Comparison of ENCODE assay signal across 22 cellular contexts in the genomic region with DNA sequence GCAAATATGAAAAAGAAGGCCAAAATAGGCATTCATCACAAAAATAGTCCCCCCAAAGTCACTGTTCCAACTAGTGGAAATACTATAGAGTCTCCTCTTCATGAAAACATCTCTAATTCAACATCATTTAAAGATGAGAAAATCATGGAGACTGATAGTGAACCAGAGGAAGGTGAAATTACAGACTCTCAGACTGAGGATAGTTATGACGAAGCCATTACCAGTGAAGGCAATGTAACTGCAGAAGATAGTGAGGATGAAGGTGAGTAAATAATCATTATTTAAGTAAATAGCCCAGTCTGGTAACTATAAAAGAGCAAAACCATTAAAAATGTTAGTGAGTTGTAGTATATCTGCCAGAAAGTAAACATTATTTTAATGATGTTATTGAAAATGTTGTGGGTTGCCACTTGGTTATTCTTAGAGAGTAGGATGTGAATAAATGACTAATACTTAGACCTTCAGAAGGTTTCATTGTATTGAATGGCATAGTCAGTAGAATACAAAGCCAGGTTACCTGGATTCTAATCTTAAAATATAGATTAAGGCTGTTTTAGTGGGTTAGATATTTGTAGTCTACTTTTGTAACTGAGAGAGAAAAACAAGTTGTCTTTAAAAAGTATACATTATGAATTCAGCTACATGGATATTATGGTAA.
"Had no signal": no experiment of that assay in that cellular context is flagged by ENCODE, and none has a peak within 500 bp of the region (broad histone marks: within the 10 kb centered on the region; RNA-seq: fewer than 3 reads in every experiment).

No MANE protein-coding gene starts in this region.

- H3K27me3 ChIP-seq: gastroesophageal sphincter, hepatocyte, spleen, vagina had no signal

- DNase-seq: activated B cell treated with CpG ODN at 0.5 μM for 24 hours; activated CD4-positive, alpha-beta T cell treated with anti-CD3 and anti-CD28 coated beads, Interleukin-2, amount 50 U/mL, for 4 hours; activated effector memory CD4-positive, alpha-beta T cell treated with anti-CD3 and anti-CD28 coated beads, Interleukin-2, amount 50 U/mL, for 16 hours; activated naive CD4-positive, alpha-beta T cell treated with anti-CD3 and anti-CD28 coated beads, Interleukin-2, amount 10 ng/mL, durations not matched to agents 7 days and 5 days; activated T-cell treated with anti-CD3 and anti-CD28 coated beads, Interleukin-2, amount 50 U/mL, for 48 hours; amygdala; caudate nucleus; islet precursor cell; left ventricle myocardium inferior; mesendoderm; natural killer cell; right cardiac atrium; spleen; substantia nigra; T-helper 1 cell had no signal

- H3K27ac ChIP-seq: gastroesophageal sphincter, hepatocyte, left ventricle myocardium inferior, spleen, vagina had no signal

- H3K4me3 ChIP-seq: gastroesophageal sphincter, hepatocyte, left ventricle myocardium inferior, lung, spleen, vagina had no signal

- H3K27ac Mint-ChIP-seq: activated B cell treated with CpG ODN at 0.5 μM for 24 hours; activated naive CD4-positive, alpha-beta T cell treated with anti-CD3 and anti-CD28 coated beads, Interleukin-2, amount 10 ng/mL, durations not matched to agents 7 days and 5 days; natural killer cell; stimulated activated naive CD8-positive, alpha-beta T cell treated with anti-CD3 and anti-CD28 coated beads, Interleukin-15, Interleukin-2, amounts not matched to agents 100 ng/mL and 50 ng/mL, for 24 hours; T-helper 2 cell treated with Interferon-gamma antibody and Interleukin-4, amounts not matched to agents 5 μg/mL and 100 μg/mL, for 36 hours; type B pancreatic cell had no signal

- H3K9me3 Mint-ChIP-seq: activated B cell treated with CpG ODN at 0.5 μM for 24 hours; activated naive CD4-positive, alpha-beta T cell treated with anti-CD3 and anti-CD28 coated beads, Interleukin-2, amount 10 ng/mL, durations not matched to agents 7 days and 5 days; natural killer cell; stimulated activated naive CD8-positive, alpha-beta T cell treated with anti-CD3 and anti-CD28 coated beads, Interleukin-15, Interleukin-2, amounts not matched to agents 100 ng/mL and 50 ng/mL, for 24 hours; T-helper 2 cell treated with Interferon-gamma antibody and Interleukin-4, amounts not matched to agents 5 μg/mL and 100 μg/mL, for 36 hours; type B pancreatic cell had no signal

- ATAC-seq: gastroesophageal sphincter, natural killer cell, right cardiac atrium had no signal

- H3K4me1 Mint-ChIP-seq: activated B cell treated with CpG ODN at 0.5 μM for 24 hours had no signal

- H3K4me3 Mint-ChIP-seq: activated B cell treated with CpG ODN at 0.5 μM for 24 hours; activated naive CD4-positive, alpha-beta T cell treated with anti-CD3 and anti-CD28 coated beads, Interleukin-2, amount 10 ng/mL, durations not matched to agents 7 days and 5 days; natural killer cell; stimulated activated naive CD8-positive, alpha-beta T cell treated with anti-CD3 and anti-CD28 coated beads, Interleukin-15, Interleukin-2, amounts not matched to agents 100 ng/mL and 50 ng/mL, for 24 hours; T-helper 2 cell treated with Interferon-gamma antibody and Interleukin-4, amounts not matched to agents 5 μg/mL and 100 μg/mL, for 36 hours; type B pancreatic cell had no signal

- H3K27me3 Mint-ChIP-seq: activated B cell treated with CpG ODN at 0.5 μM for 24 hours; activated naive CD4-positive, alpha-beta T cell treated with anti-CD3 and anti-CD28 coated beads, Interleukin-2, amount 10 ng/mL, durations not matched to agents 7 days and 5 days; stimulated activated naive CD8-positive, alpha-beta T cell treated with anti-CD3 and anti-CD28 coated beads, Interleukin-15, Interleukin-2, amounts not matched to agents 100 ng/mL and 50 ng/mL, for 24 hours; type B pancreatic cell had no signal

- H3K9me3 ChIP-seq: gastroesophageal sphincter, left ventricle myocardium inferior, spleen, vagina had no signal

- H3K4me1 ChIP-seq: gastroesophageal sphincter, left ventricle myocardium inferior, vagina had no signal
